Comparison of ENCODE assay signal across 29 cellular contexts in the genomic region with DNA sequence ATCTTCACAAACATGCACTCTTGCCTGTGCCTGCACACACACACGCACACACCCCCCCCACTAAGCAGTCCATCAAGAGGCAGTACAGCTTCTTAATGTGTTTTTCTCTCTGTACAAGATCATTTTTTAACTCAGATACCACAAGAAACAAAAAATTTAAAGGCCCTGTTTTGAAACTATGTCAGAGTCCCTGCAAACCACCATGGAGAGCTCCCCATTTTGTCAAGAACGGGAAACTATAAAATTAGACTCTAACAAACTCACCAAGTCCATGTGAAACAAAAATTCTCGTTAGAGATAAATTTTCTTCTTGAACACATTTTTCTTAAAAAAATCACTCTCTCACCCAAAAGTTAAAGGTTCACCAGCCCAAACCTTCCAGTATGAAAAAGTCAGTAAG.
"Had no signal": no experiment of that assay in that cellular context is flagged by ENCODE, and none has a peak within 500 bp of the region (broad histone marks: within the 10 kb centered on the region; RNA-seq: fewer than 3 reads in every experiment).

No MANE protein-coding gene starts in this region.

- H3K27me3 Mint-ChIP-seq: memory B cell, type B pancreatic cell had no signal

- H2AFZ ChIP-seq: hepatocyte had no signal

- FAIRE-seq: endothelial cell of umbilical vein, islet of Langerhans, urothelium cell line had no signal

- DNase-seq: effector CD4-positive, alpha-beta T cell; endodermal cell; erythroblast; foreskin keratinocyte; head of caudate nucleus; kidney glomerular epithelial cell; left lung; lower lobe of right lung; natural killer cell; ovary; sigmoid colon; stimulated activated CD4-positive, alpha-beta T cell treated with anti-CD3 and anti-CD28 coated beads, Interleukin-12 subunit alpha, Interleukin-12 subunit beta, amount 100 ng/mL, for 4 hours; stimulated activated CD4-positive, alpha-beta T cell treated with anti-CD3 and anti-CD28 coated beads, Interleukin-2, amount 100 ng/mL, for 48 hours; stimulated activated CD8-positive, alpha-beta memory T cell treated with anti-CD3 and anti-CD28 coated beads, Interleukin-4, amount 100 ng/mL, for 48 hours; stimulated activated naive CD8-positive, alpha-beta T cell treated with anti-CD3 and anti-CD28 coated beads, Interleukin-15, Interleukin-2, amounts not matched to agents 100 U/mL and 50 U/mL, for 24 hours; thyroid gland had no signal

- H3K36me3 ChIP-seq: left lung, lower lobe of right lung, ovary, right atrium auricular region, sigmoid colon, suprapubic skin, thyroid gland had no signal

- H3K4me1 Mint-ChIP-seq: memory B cell; mesothelial cell of epicardium; natural killer cell; stimulated activated effector memory CD8-positive, alpha-beta T cell treated with anti-CD3 and anti-CD28 coated beads, Interleukin-12 subunit alpha, Interleukin-12 subunit beta, amount 100 ng/mL, for 72 hours had no signal

- H3K27ac ChIP-seq: coronary artery, foreskin keratinocyte, hepatocyte, left lung, lower lobe of right lung, ovary, right atrium auricular region, sigmoid colon, skin epidermis, suprapubic skin, thyroid gland had no signal

- H3K27me3 ChIP-seq: foreskin keratinocyte, hepatocyte, left lung, ovary, right atrium auricular region, suprapubic skin, thyroid gland had no signal

- H3K27ac Mint-ChIP-seq: endodermal cell; memory B cell; mesothelial cell of epicardium; natural killer cell; stimulated activated effector memory CD8-positive, alpha-beta T cell treated with anti-CD3 and anti-CD28 coated beads, Interleukin-12 subunit alpha, Interleukin-12 subunit beta, amount 100 ng/mL, for 72 hours; type B pancreatic cell had no signal

- H3K9me3 Mint-ChIP-seq: endodermal cell, mesothelial cell of epicardium, neural crest cell, type B pancreatic cell had no signal

- H3K9me3 ChIP-seq: left lung, lower lobe of right lung, ovary, right atrium auricular region, sigmoid colon, suprapubic skin, thyroid gland had no signal

- H3K36me3 Mint-ChIP-seq: memory B cell; mesothelial cell of epicardium; natural killer cell; stimulated activated effector memory CD8-positive, alpha-beta T cell treated with anti-CD3 and anti-CD28 coated beads, Interleukin-12 subunit alpha, Interleukin-12 subunit beta, amount 100 ng/mL, for 72 hours; type B pancreatic cell had no signal

- H3K4me3 Mint-ChIP-seq: endodermal cell; memory B cell; mesothelial cell of epicardium; natural killer cell; neural crest cell; stimulated activated effector memory CD8-positive, alpha-beta T cell treated with anti-CD3 and anti-CD28 coated beads, Interleukin-12 subunit alpha, Interleukin-12 subunit beta, amount 100 ng/mL, for 72 hours; type B pancreatic cell had no signal

- H3K79me2 ChIP-seq: hepatocyte had no signal

- H3K4me2 ChIP-seq: hepatocyte had no signal

- H3K4me3 ChIP-seq: coronary artery, hepatocyte, left lung, lower lobe of right lung, ovary, right atrium auricular region, sigmoid colon, skin epidermis, suprapubic skin, thyroid gland had no signal

- H3K4me1 ChIP-seq: left lung, lower lobe of right lung, right atrium auricular region, sigmoid colon, suprapubic skin, thyroid gland had no signal

- ATAC-seq: foreskin keratinocyte; left lung; lower lobe of right lung; natural killer cell; stimulated activated effector memory CD8-positive, alpha-beta T cell treated with anti-CD3 and anti-CD28 coated beads, Interleukin-12 subunit alpha, Interleukin-12 subunit beta, amount 100 ng/mL, for 72 hours; stimulated activated naive CD8-positive, alpha-beta T cell treated with anti-CD3 and anti-CD28 coated beads, Interleukin-15, Interleukin-2, amounts not matched to agents 100 U/mL and 50 U/mL, for 24 hours had no signal
